6 cellular contexts compared by ENCODE assay signal in the genomic region with DNA sequence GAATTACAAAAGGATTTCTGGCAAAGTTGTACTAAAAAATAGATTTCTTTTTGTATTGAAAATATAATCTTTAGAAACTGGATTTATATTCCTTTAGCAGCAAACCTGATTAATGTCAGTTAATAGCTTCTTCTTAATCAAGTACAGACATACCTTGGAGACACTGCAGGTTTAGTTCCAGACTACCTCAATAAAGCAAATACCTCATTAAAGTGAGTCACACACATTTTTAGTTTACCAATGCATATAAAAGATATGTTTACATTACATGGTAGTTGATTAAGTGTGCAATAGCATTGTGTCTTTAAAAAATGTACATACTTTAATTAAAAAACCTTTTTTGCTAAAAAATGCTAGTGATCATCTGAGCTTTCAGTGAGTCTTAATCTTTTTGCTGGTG.
"Had no signal": no experiment of that assay in that cellular context is flagged by ENCODE, and none has a peak within 500 bp of the region (broad histone marks: within the 10 kb centered on the region; RNA-seq: fewer than 3 reads in every experiment).

No MANE protein-coding gene starts in this region.

- DNase-seq: IMR-90, KBM-7 had no signal

- ATAC-seq: HepG2, K562 had no signal

- H3K4me3 ChIP-seq: K562 had no signal

- FAIRE-seq: HepG2, HTR-8/SVneo, K562 had no signal

- H3K27ac ChIP-seq: HL-60 had no signal
